In the genomic region with DNA sequence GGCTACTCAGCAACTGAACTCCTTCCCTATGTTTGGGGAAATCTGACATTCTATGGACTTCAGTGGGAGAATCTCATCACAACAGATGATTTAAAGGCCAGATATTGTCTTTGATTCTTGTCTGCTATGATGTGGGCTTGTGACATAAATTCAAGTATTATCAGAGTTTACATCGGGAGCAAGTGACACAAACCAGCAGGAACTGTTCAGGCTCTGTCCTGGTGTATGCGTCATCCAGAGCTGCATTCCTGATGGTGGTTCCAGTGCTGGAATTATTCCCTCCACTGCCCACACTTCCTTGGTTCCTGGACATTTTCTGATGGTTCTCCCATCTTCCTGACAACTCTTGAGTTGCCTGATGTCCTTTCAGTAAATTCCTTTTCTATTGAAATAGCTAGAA, we compare ENCODE assay signal across 19 cellular contexts. TPM values are rescaled to one million over a fixed set of nuclear protein-coding genes. Genes with fewer than 3 reads are reported as not detected.
DNase-seq lines count a peak whose midpoint lies in the region; TF ChIP-seq lines count a peak whose summit lies in the region.
"Had no signal": no experiment of that assay in that cellular context is flagged by ENCODE, and none has a peak within 500 bp of the region (broad histone marks: within the 10 kb centered on the region; RNA-seq: fewer than 3 reads in every experiment).

No MANE protein-coding gene starts in this region.

- peak; percentile 20 for DNase-seq in SIG-M5 treated with dmso at 0.1 percent for 504 hours (lab: John Stamatoyannopoulos, UW; ENCODE audit: unreplicated experiment)
- no peak for DNase-seq in SIG-M5 (lab: John Stamatoyannopoulos, UW)
- DNase-seq in adrenal gland, result peak in 4 of 7 donors; percentile 29 to 66 (median 49)
- peak; percentile 50 for DNase-seq in fibroblast of pulmonary artery (ENCODE audit: low read depth)
- no peak for DNase-seq in smooth muscle cell (lab: John Stamatoyannopoulos, UW; ENCODE audit: unreplicated experiment)
- no peak for DNase-seq in NCI-H748 (lab: John Stamatoyannopoulos, UW; ENCODE audit: unreplicated experiment)
- no peak for DNase-seq in iPS-NIHi7 (ENCODE audit: extremely low spot score)
- no peak for DNase-seq in activated T-cell treated with anti-CD3 and anti-CD28 coated beads for 4 hours
- DNase-seq: activated CD8-positive, alpha-beta memory T cell treated with anti-CD3 and anti-CD28 coated beads, Interleukin-2, amount 10 ng/mL, durations not matched to agents 7 days and 5 days; H9; heart left ventricle; islet precursor cell; MM.1S; NCI-H2029; NCI-H524 treated with DMSO at 0.1 percent for 48 hours; nucleus accumbens; T-helper 17 cell; tibial artery had no signal

- peaks cover under 1% of the 10 kb centered on the region for H3K79me2 ChIP-seq in smooth muscle cell (ENCODE audit: low read depth)

- H3K36me3 ChIP-seq in adrenal gland (replicated peaks in 1 of 2) (no peaks in the 10 kb centered on the region), smooth muscle cell (ENCODE audit: low read depth) (no peaks in the 10 kb centered on the region)
- H3K36me3 ChIP-seq: heart left ventricle, tibial artery had no signal

- no peaks in the 10 kb centered on the region for H3K9me3 ChIP-seq in adrenal gland (replicated peaks in 1 of 3)
- no peaks in the 10 kb centered on the region for H3K9me3 ChIP-seq in smooth muscle cell (replicated peaks; ENCODE audit: low read depth)
- H3K9me3 ChIP-seq: heart left ventricle, tibial artery had no signal

- no peak overlapping the region for H3K9ac ChIP-seq in smooth muscle cell (ENCODE audit: low read depth)

- intact Hi-C loops in adrenal gland (cut with DNase I), result no loop called here

- TF ChIP-seq POLR2A in adrenal gland (IDR thresholded peaks at IDR 0.05), result no peak

- H3K27me3 ChIP-seq in adrenal gland, result no peaks in the 10 kb centered on the region
- no peaks in the 10 kb centered on the region for H3K27me3 ChIP-seq in smooth muscle cell (ENCODE audit: low read depth)
- H3K27me3 ChIP-seq: heart left ventricle, tibial artery had no signal

- H3K4me3 ChIP-seq in adrenal gland, result no peak overlapping the region
- H3K4me3 ChIP-seq in fibroblast of pulmonary artery (replicated peaks; ENCODE audit: low read depth, low read length), result no peak overlapping the region
- H3K4me3 ChIP-seq in smooth muscle cell, result no peak overlapping the region
- H3K4me3 ChIP-seq: heart left ventricle, tibial artery had no signal

- 43 to 58% (median 56%) methylated on average over 2 of the region's 2 CpGs for WGBS in adrenal gland, 4 donors
- WGBS in smooth muscle cell (ENCODE audit: low lambda C conversion rate), result 7% methylated on average over 2 of the region's 2 CpGs

- no peaks in the 10 kb centered on the region for H4K20me1 ChIP-seq in smooth muscle cell (ENCODE audit: low read depth)

- TF ChIP-seq CTCF in adrenal gland (IDR thresholded peaks at IDR 0.05) (no peak), fibroblast of pulmonary artery (IDR thresholded peaks at IDR 0.05; ENCODE audit: low read length, missing control alignments) (no peak), smooth muscle cell (IDR thresholded peaks at IDR 0.05; ENCODE audit: borderline replicate concordance, insufficient read depth, poor library complexity, severe bottlenecking) (no peak)

- peaks cover 6% of the 10 kb centered on the region for H3F3A ChIP-seq in smooth muscle cell (ENCODE audit: low read depth)

- H3K4me1 ChIP-seq in adrenal gland (replicated peaks in 1 of 2), result no peaks in the 10 kb centered on the region
- H3K4me1 ChIP-seq in smooth muscle cell (ENCODE audit: low read depth), result no peaks in the 10 kb centered on the region

- no peak overlapping the region for H2AFZ ChIP-seq in smooth muscle cell (ENCODE audit: low read depth)

- H3K4me2 ChIP-seq in smooth muscle cell, result peak overlapping the region; percentile 0

- peak overlapping the region in 1 of 5 donors; percentile 21 for H3K27ac ChIP-seq in adrenal gland
- H3K27ac ChIP-seq in smooth muscle cell (ENCODE audit: low read depth), result peak overlapping the region; percentile 83
- H3K27ac ChIP-seq: 22Rv1, heart left ventricle, tibial artery had no signal

RNA-seq across cellular contexts. Expression of gene LSM10, which starts 10.8 kb away (rescaled TPM):
- total RNA-seq in adrenal gland (10 to 100 TPM; 13.2 to 42.1 (median 34.9) TPM), smooth muscle cell (6.9 and 12.2 TPM in 2 replicates)
- polyA plus RNA-seq in adrenal gland (10 to 100 TPM; 33.5 to 48.7 (median 39.9) TPM), smooth muscle cell (59.4 and 72.9 TPM in 2 replicates)

RNA-seq across cellular contexts. Expression of gene STK40, which starts 22.8 kb away (rescaled TPM):
- total RNA-seq in adrenal gland (10 to 100 TPM; 23.7 to 31.2 (median 26.8) TPM), smooth muscle cell (7.2 and 8.4 TPM in 2 replicates)
- polyA plus RNA-seq in adrenal gland (10 to 100 TPM in 2 of 3 donors, 1 to 10 TPM in 1; 9.8 to 20.4 (median 11.1) TPM), smooth muscle cell (18.8 and 28.3 TPM in 2 replicates)

RNA-seq across cellular contexts. Expression of gene OSCP1, which starts 41.8 kb away (rescaled TPM):
- 10 to 100 TPM in 5 of 8 donors, 1 to 10 TPM in 3; 5.5 to 17.5 (median 10.7) TPM for total RNA-seq in adrenal gland
- 10 to 100 TPM; 11.1 to 20.5 (median 14.1) TPM for polyA plus RNA-seq in adrenal gland
- 6.0 and 13.5 TPM in 2 replicates for total RNA-seq in smooth muscle cell
- 10.7 and 11.2 TPM in 2 replicates for polyA plus RNA-seq in smooth muscle cell

RNA-seq across cellular contexts. Expression of gene MRPS15, which starts 55.7 kb away (rescaled TPM):
- total RNA-seq in adrenal gland (100 to 1,000 TPM in 1 of 8 donors, 10 to 100 TPM in 7; 49.8 to 116 (median 68.8) TPM), smooth muscle cell (71.3 and 78.3 TPM in 2 replicates)
- polyA plus RNA-seq in adrenal gland (100 to 1,000 TPM; 156 to 287 (median 256) TPM), smooth muscle cell (132 and 141 TPM in 2 replicates)

Comparison
In these comparisons a context has a peak if more than half of its experiments do, and no peak if none do; other contexts are left out.
1. DNase-seq: peak in SIG-M5 treated with dmso at 0.1 percent for 504 hours (single experiment), adrenal gland (4 of 7) and fibroblast of pulmonary artery (single experiment); none in SIG-M5 (single experiment), smooth muscle cell (single experiment), NCI-H748 (single experiment), iPS-NIHi7 (single experiment) and activated T-cell treated with anti-CD3 and anti-CD28 coated beads for 4 hours (single experiment).